Comparison of ENCODE assay signal across 32 cellular contexts in the genomic region with DNA sequence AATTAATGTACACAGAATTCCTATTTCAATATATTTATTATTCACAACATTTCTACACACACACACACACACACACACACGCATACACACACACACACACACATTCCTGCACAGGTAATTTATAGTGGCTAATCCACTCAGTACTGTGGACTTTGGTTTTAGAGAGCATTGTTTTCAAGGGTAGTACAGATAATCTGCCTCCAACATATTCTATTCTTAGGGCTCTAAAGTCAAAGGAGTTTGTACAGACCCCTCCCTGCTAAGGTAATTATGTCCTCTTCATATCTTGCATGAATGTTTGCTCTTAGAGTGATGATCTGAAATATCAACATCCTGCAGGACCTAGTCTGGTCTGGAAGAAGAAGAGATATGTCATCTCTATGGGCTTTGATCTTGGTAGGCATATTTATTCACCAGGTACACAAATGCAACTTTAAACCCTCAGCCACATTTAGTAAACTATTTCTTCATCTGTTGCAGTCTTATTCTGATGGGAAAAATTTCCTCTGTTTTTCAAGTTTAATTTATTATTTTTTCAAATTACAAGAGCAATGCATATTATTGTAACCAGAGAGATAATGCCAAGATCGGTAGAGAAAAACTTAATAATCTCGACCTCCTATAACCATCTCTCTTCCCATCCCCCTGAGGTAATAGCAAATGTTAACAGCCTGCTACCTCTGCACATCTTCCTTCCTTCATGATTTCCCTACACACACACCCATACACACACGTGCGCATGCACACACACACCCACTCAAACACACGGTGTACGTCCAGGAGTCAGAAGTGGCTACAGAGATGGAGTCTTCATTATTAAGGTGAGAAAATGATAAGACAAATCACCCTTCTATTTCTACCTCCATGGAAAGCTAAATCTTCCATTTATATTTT.
"Had no signal": no experiment of that assay in that cellular context is flagged by ENCODE, and none has a peak within 500 bp of the region (broad histone marks: within the 10 kb centered on the region; RNA-seq: fewer than 3 reads in every experiment).

No MANE protein-coding gene starts in this region.

- H3K27me3 Mint-ChIP-seq: activated CD4-positive, alpha-beta T cell treated with anti-CD3 and anti-CD28 coated beads for 36 hours had no signal

- H3K27ac ChIP-seq: body of pancreas, breast epithelium, SJSA1 had no signal

- H3K9me3 ChIP-seq: adrenal gland, body of pancreas, breast epithelium, Peyer's patch, SJSA1, SK-N-SH had no signal

- H3K36me3 ChIP-seq: adrenal gland, breast epithelium, Peyer's patch, SJSA1 had no signal

- H3K9ac ChIP-seq: SK-N-SH had no signal

- DNase-seq: activated CD4-positive, alpha-beta T cell treated with anti-CD3 and anti-CD28 coated beads for 36 hours; activated CD4-positive, alpha-beta T cell treated with anti-CD3 and anti-CD28 coated beads, Interleukin-2, amount 10 ng/mL, durations not matched to agents 7 days and 5 days; activated CD4-positive, alpha-beta T cell treated with anti-CD3 and anti-CD28 coated beads, Interleukin-2, amount 50 U/mL, for 48 hours; activated CD8-positive, alpha-beta memory T cell treated with anti-CD3 and anti-CD28 coated beads, Interleukin-2, amount 50 U/mL, for 4 hours; activated gamma-delta T cell treated with Interleukin-2 at 50 U/mL for 16 hours; activated naive CD4-positive, alpha-beta T cell treated with anti-CD3 and anti-CD28 coated beads for 36 hours; activated T-cell treated with anti-CD3 and anti-CD28 coated beads for 4 hours; activated T-cell treated with anti-CD3 and anti-CD28 coated beads, Interleukin-2, amount 50 U/mL, for 4 hours; body of pancreas; Karpas-422; KBM-7; NCI-H1105; NCI-H1417 treated with DMSO at 0.1 percent for 48 hours; NCI-H1694 treated with DMSO at 0.1 percent for 48 hours; NCI-H2029; NCI-H446; NCI-H524 treated with DMSO at 0.1 percent for 48 hours; PC-3; Peyer's patch; RPMI8226; SHP77 treated with DMSO at 0.1 percent for 48 hours; SK-N-SH had no signal

- H3K4me3 Mint-ChIP-seq: activated CD4-positive, alpha-beta T cell treated with anti-CD3 and anti-CD28 coated beads for 36 hours; activated CD4-positive, alpha-beta T cell treated with anti-CD3 and anti-CD28 coated beads, Interleukin-2, amount 10 ng/mL, durations not matched to agents 7 days and 5 days; activated naive CD4-positive, alpha-beta T cell treated with anti-CD3 and anti-CD28 coated beads for 36 hours; activated T-cell treated with anti-CD3 and anti-CD28 coated beads, Interleukin-2, amount 50 U/mL, for 4 hours; activated T-helper 1 cell treated with anti-CD3 and anti-CD28 coated beads, Interleukin-12 subunit alpha, Interleukin-12 subunit beta, Interleukin-2, Interleukin-4 antibody, amounts not matched to agents 30 ng/mL and 10 ng/mL and 1 ng/mL, durations not matched to agents 14 hours and 24 hours and 36 hours; T-helper 1 cell treated with Interleukin-12 subunit alpha and Interleukin-12 subunit beta and Interleukin-4 antibody, amounts not matched to agents 30 μg/mL and 1 μg/mL, for 36 hours; T-helper 2 cell treated with Interferon-gamma antibody and Interleukin-4, amounts not matched to agents 5 μg/mL and 100 μg/mL, for 36 hours had no signal

- H3K27ac Mint-ChIP-seq: activated CD4-positive, alpha-beta T cell treated with anti-CD3 and anti-CD28 coated beads for 36 hours; activated CD4-positive, alpha-beta T cell treated with anti-CD3 and anti-CD28 coated beads, Interleukin-2, amount 10 ng/mL, durations not matched to agents 7 days and 5 days; activated naive CD4-positive, alpha-beta T cell treated with anti-CD3 and anti-CD28 coated beads for 36 hours; activated naive CD4-positive, alpha-beta T cell treated with anti-CD3 and anti-CD28 coated beads, Interleukin-2, amount 50 U/mL, for 72 hours; activated T-helper 1 cell treated with anti-CD3 and anti-CD28 coated beads, Interleukin-12 subunit alpha, Interleukin-12 subunit beta, Interleukin-2, Interleukin-4 antibody, amounts not matched to agents 30 ng/mL and 10 ng/mL and 1 ng/mL, durations not matched to agents 14 hours and 24 hours and 36 hours; T-helper 1 cell treated with Interleukin-12 subunit alpha and Interleukin-12 subunit beta and Interleukin-4 antibody, amounts not matched to agents 30 μg/mL and 1 μg/mL, for 36 hours; T-helper 2 cell treated with Interferon-gamma antibody and Interleukin-4, amounts not matched to agents 5 μg/mL and 100 μg/mL, for 36 hours had no signal

- H3K27me3 ChIP-seq: adrenal gland, body of pancreas, breast epithelium, Peyer's patch, SJSA1 had no signal

- H3K4me2 ChIP-seq: SK-N-SH had no signal

- ATAC-seq: activated CD4-positive, alpha-beta T cell treated with anti-CD3 and anti-CD28 coated beads for 36 hours; activated CD4-positive, CD25-positive, alpha-beta regulatory T cell treated with anti-CD3 and anti-CD28 coated beads, Interleukin-2, amount 50 U/mL, for 24 hours; activated naive CD4-positive, alpha-beta T cell treated with anti-CD3 and anti-CD28 coated beads, Interleukin-2, amount 50 U/mL, for 72 hours; activated T-cell treated with anti-CD3 and anti-CD28 coated beads, Interleukin-2, amount 50 U/mL, for 4 hours; body of pancreas; PC-3 had no signal

- FAIRE-seq: astrocyte, TTC549 had no signal

- H3K4me1 ChIP-seq: adrenal gland, body of pancreas, breast epithelium, Peyer's patch had no signal

- H3K4me3 ChIP-seq: adrenal gland, body of pancreas, breast epithelium, Peyer's patch, SJSA1 had no signal

- H3K9me3 Mint-ChIP-seq: activated CD4-positive, alpha-beta T cell treated with anti-CD3 and anti-CD28 coated beads, Interleukin-2, amount 10 ng/mL, durations not matched to agents 7 days and 5 days; activated naive CD4-positive, alpha-beta T cell treated with anti-CD3 and anti-CD28 coated beads for 36 hours; activated naive CD4-positive, alpha-beta T cell treated with anti-CD3 and anti-CD28 coated beads, Interleukin-2, amount 50 U/mL, for 72 hours; activated T-cell treated with anti-CD3 and anti-CD28 coated beads, Interleukin-2, amount 50 U/mL, for 4 hours; activated T-helper 1 cell treated with anti-CD3 and anti-CD28 coated beads, Interleukin-12 subunit alpha, Interleukin-12 subunit beta, Interleukin-2, Interleukin-4 antibody, amounts not matched to agents 30 ng/mL and 10 ng/mL and 1 ng/mL, durations not matched to agents 14 hours and 24 hours and 36 hours; T-helper 1 cell treated with Interleukin-12 subunit alpha and Interleukin-12 subunit beta and Interleukin-4 antibody, amounts not matched to agents 30 μg/mL and 1 μg/mL, for 36 hours; T-helper 2 cell treated with Interferon-gamma antibody and Interleukin-4, amounts not matched to agents 5 μg/mL and 100 μg/mL, for 36 hours had no signal
